29 cellular contexts compared by ENCODE assay signal in the genomic region with DNA sequence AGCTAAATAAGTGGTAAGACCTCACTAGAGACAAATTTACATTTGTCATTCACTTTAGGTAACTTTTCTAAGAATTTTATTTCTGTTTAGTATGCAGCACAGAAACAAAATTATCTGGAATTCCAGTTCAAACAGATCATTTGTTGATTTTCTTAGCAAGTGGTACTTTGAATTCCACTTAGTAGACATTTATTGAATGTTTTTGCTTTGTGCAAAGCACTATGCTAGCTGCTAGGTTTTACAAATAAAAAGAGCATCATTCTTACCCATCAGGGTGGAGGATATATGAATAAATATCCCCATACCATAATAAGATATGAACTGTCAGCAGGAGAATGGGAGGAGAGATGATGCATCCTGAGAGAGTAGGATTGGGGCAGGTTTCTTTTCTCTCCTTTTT.
"Had no signal": no experiment of that assay in that cellular context is flagged by ENCODE, and none has a peak within 500 bp of the region (broad histone marks: within the 10 kb centered on the region; RNA-seq: fewer than 3 reads in every experiment).

No MANE protein-coding gene starts in this region.

- H3K4me1 ChIP-seq: stomach, suprapubic skin, testis, thyroid gland, tibial artery, tibial nerve, upper lobe of left lung, upper lobe of right lung, uterus, vagina had no signal

- H3K36me3 ChIP-seq: stomach, suprapubic skin, thoracic aorta, thyroid gland, tibial artery, transverse colon, upper lobe of left lung, upper lobe of right lung, uterus, vagina had no signal

- H3K9me3 ChIP-seq: stomach, suprapubic skin, testis, thoracic aorta, thyroid gland, tibial artery, tibial nerve, transverse colon, upper lobe of left lung, upper lobe of right lung, uterus, vagina had no signal

- H3K27ac Mint-ChIP-seq: stimulated activated effector memory CD8-positive, alpha-beta T cell treated with anti-CD3 and anti-CD28 coated beads, Interleukin-12 subunit alpha, Interleukin-12 subunit beta, amount 100 ng/mL, for 72 hours; stimulated activated memory B cell treated with anti-CD40 and anti-IgM and Interleukin-4, amounts not matched to agents 10 μg/mL and 1 μg/mL and 100 μg/mL, for 72 hours; stimulated activated naive B cell treated with anti-CD40 and anti-IgM and Interleukin-4, amounts not matched to agents 10 μg/mL and 1 μg/mL and 100 μg/mL, for 72 hours; stimulated activated naive CD8-positive, alpha-beta T cell treated with anti-CD3 and anti-CD28 coated beads, Interleukin-15, amount 100 ng/mL, for 72 hours; stimulated activated naive CD8-positive, alpha-beta T cell treated with anti-CD3 and anti-CD28 coated beads, Interleukin-15, Interleukin-2, amounts not matched to agents 100 ng/mL and 50 ng/mL, for 24 hours; type B pancreatic cell had no signal

- H3K9me3 Mint-ChIP-seq: stimulated activated effector memory CD8-positive, alpha-beta T cell treated with anti-CD3 and anti-CD28 coated beads, Interleukin-12 subunit alpha, Interleukin-12 subunit beta, amount 100 ng/mL, for 72 hours; stimulated activated naive CD8-positive, alpha-beta T cell treated with anti-CD3 and anti-CD28 coated beads, Interleukin-15, Interleukin-2, amounts not matched to agents 100 ng/mL and 50 ng/mL, for 24 hours; type B pancreatic cell had no signal

- FAIRE-seq: urothelium cell line had no signal

- H3K27me3 ChIP-seq: stomach, suprapubic skin, testis, thyroid gland, tibial artery, tibial nerve, transverse colon, upper lobe of left lung, upper lobe of right lung, uterus, vagina had no signal

- DNase-seq: stimulated activated CD4-positive, alpha-beta T cell treated with anti-CD3 and anti-CD28 coated beads, Interleukin-2, amount 100 ng/mL, for 48 hours; stimulated activated CD4-positive, alpha-beta T cell treated with anti-CD3 and anti-CD28 coated beads, Interleukin-4, amount 100 ng/mL, for 1 hour; stimulated activated CD4-positive, alpha-beta T cell treated with anti-CD3 and anti-CD28 coated beads, Interleukin-4, amount 100 ng/mL, for 24 hours; stimulated activated CD4-positive, alpha-beta T cell treated with anti-CD3 and anti-CD28 coated beads, Interleukin-4, amount 100 ng/mL, for 4 hours; stimulated activated CD8-positive, alpha-beta memory T cell treated with anti-CD3 and anti-CD28 coated beads, Interleukin-4, amount 100 ng/mL, for 48 hours; stimulated activated naive B cell treated with anti-CD40 and anti-IgM and Interleukin-4, amounts not matched to agents 10 μg/mL and 1 μg/mL and 100 μg/mL, for 72 hours; stimulated activated naive CD4-positive, alpha-beta T cell; stimulated activated naive CD4-positive, alpha-beta T cell treated with Interleukin-2 at 50 U/mL for 16 hours; stimulated activated naive CD8-positive, alpha-beta T cell treated with anti-CD3 and anti-CD28 coated beads, Interleukin-15, amount 100 ng/mL, for 72 hours; stimulated activated naive CD8-positive, alpha-beta T cell treated with anti-CD3 and anti-CD28 coated beads, Interleukin-15, Interleukin-2, amounts not matched to agents 100 U/mL and 50 U/mL, for 24 hours; stomach; substantia nigra; testis; thyroid gland; tibial artery; transverse colon; trophoblast cell; upper lobe of right lung; uterus had no signal

- H3K36me3 Mint-ChIP-seq: stimulated activated effector memory CD8-positive, alpha-beta T cell treated with anti-CD3 and anti-CD28 coated beads, Interleukin-12 subunit alpha, Interleukin-12 subunit beta, amount 100 ng/mL, for 72 hours; type B pancreatic cell had no signal

- H3K4me3 ChIP-seq: stomach, suprapubic skin, testis, thoracic aorta, thyroid gland, tibial artery, tibial nerve, transverse colon, upper lobe of left lung, upper lobe of right lung, uterus, vagina had no signal

- ATAC-seq: stimulated activated effector memory CD8-positive, alpha-beta T cell treated with anti-CD3 and anti-CD28 coated beads, Interleukin-12 subunit alpha, Interleukin-12 subunit beta, amount 100 ng/mL, for 72 hours; stimulated activated memory B cell treated with anti-CD40 and anti-IgM and Interleukin-4, amounts not matched to agents 10 μg/mL and 1 μg/mL and 100 μg/mL, for 72 hours; stimulated activated naive B cell treated with anti-CD40 and anti-IgM and Interleukin-4, amounts not matched to agents 10 μg/mL and 1 μg/mL and 100 μg/mL, for 72 hours; stimulated activated naive CD8-positive, alpha-beta T cell treated with anti-CD3 and anti-CD28 coated beads, Interleukin-15, amount 100 ng/mL, for 72 hours; stimulated activated naive CD8-positive, alpha-beta T cell treated with anti-CD3 and anti-CD28 coated beads, Interleukin-15, Interleukin-2, amounts not matched to agents 100 U/mL and 50 U/mL, for 24 hours; upper lobe of right lung had no signal

- H3K27ac ChIP-seq: stomach, suprapubic skin, testis, thoracic aorta, thyroid gland, tibial artery, tibial nerve, transverse colon, upper lobe of left lung, upper lobe of right lung, uterus, vagina had no signal
